ENCODE assay signal across 14 cellular contexts in genomic region chr1:3504823-3505155, GRCh38. TPM values are rescaled to one million over a fixed set of nuclear protein-coding genes. Genes with fewer than 3 reads are reported as not detected.
DNase-seq lines count a peak whose midpoint lies in the region; ATAC-seq and TF ChIP-seq lines count a peak whose summit lies in the region.
"Had no signal": no experiment of that assay in that cellular context is flagged by ENCODE, and none has a peak within 500 bp of the region (broad histone marks: within the 10 kb centered on the region; RNA-seq: fewer than 3 reads in every experiment).

No MANE protein-coding gene starts in this region.

- in situ Hi-C loops in KBM-7 (cut with MboI; ENCODE audit: low pct_unique_long_range_greater_than_20kb, low sequenced_read_pairs), result no loop called here

- H3K36me3 ChIP-seq in RWPE2 (ENCODE audit: low read depth), result no peaks in the 10 kb centered on the region
- H3K36me3 ChIP-seq in lower lobe of right lung, result peaks cover 47% of the 10 kb centered on the region
- H3K36me3 ChIP-seq in thyroid gland, result no peaks in the 10 kb centered on the region

- no peaks in the 10 kb centered on the region for H3K27me3 ChIP-seq in RWPE2 (ENCODE audit: insufficient read depth, poor library complexity, severe bottlenecking)
- H3K27me3 ChIP-seq in lower lobe of right lung (ENCODE audit: low read depth), result no peaks in the 10 kb centered on the region
- no peaks in the 10 kb centered on the region for H3K27me3 ChIP-seq in thyroid gland

- H3K36me3 Mint-ChIP-seq in HFFc6 (ENCODE audit: low read depth), result no peaks in the 10 kb centered on the region

- TF ChIP-seq POLR2A in thyroid gland (IDR thresholded peaks at IDR 0.05), result no peak

- peak overlapping the region; percentile 53; the same call in 1 of the 2 replicates for H3K4me3 Mint-ChIP-seq in HFFc6
- H3K4me3 Mint-ChIP-seq: activated CD8-positive, alpha-beta T cell treated with anti-CD3 and anti-CD28 coated beads, Interleukin-2, amount 10 ng/mL, durations not matched to agents 7 days and 5 days; brain; CD8-positive, alpha-beta T cell had no signal

- H3K4me1 Mint-ChIP-seq in HFFc6 (ENCODE audit: low read depth), result peaks cover 18% of the 10 kb centered on the region

- DNase-seq in HFFc6, result no peak
- DNase-seq in RWPE2 (ENCODE audit: low spot score), result no peak
- no peak for DNase-seq in lower lobe of right lung
- DNase-seq in thyroid gland, result no peak
- DNase-seq in NCI-H774 (lab: John Stamatoyannopoulos, UW), result no peak
- no peak for DNase-seq in KBM-7
- DNase-seq: activated CD8-positive, alpha-beta T cell treated with anti-CD3 and anti-CD28 coated beads, Interleukin-2, amount 10 ng/mL, durations not matched to agents 7 days and 5 days; CD8-positive, alpha-beta T cell; NCI-H187; stimulated activated CD4-positive, alpha-beta T cell treated with anti-CD3 and anti-CD28 coated beads, Interleukin-2, amount 100 ng/mL, for 48 hours had no signal

- intact Hi-C loops in lower lobe of right lung (cut with DNase I) (no loop called here), thyroid gland (cut with DNase I) (no loop called here)

- TF ChIP-seq CTCF in HFFc6 (IDR thresholded peaks at IDR 0.05), result no peak
- TF ChIP-seq CTCF in RWPE2 (IDR thresholded peaks at IDR 0.05; ENCODE audit: poor library complexity, severe bottlenecking), result no peak
- no peak for TF ChIP-seq CTCF in lower lobe of right lung (IDR thresholded peaks at IDR 0.05)
- no peak for TF ChIP-seq CTCF in thyroid gland (IDR thresholded peaks at IDR 0.05)

- no peaks in the 10 kb centered on the region for H3K9me3 ChIP-seq in RWPE2 (ENCODE audit: severe bottlenecking)
- H3K9me3 ChIP-seq in lower lobe of right lung, result no peaks in the 10 kb centered on the region
- H3K9me3 ChIP-seq in thyroid gland, result no peaks in the 10 kb centered on the region

- peak overlapping the region; percentile 98 for H3K27ac Mint-ChIP-seq in HFFc6
- H3K27ac Mint-ChIP-seq: activated CD8-positive, alpha-beta T cell treated with anti-CD3 and anti-CD28 coated beads, Interleukin-2, amount 10 ng/mL, durations not matched to agents 7 days and 5 days; brain; CD8-positive, alpha-beta T cell had no signal

- peaks cover 1% of the 10 kb centered on the region; the same call in 1 of the 2 replicates for H3K27me3 Mint-ChIP-seq in HFFc6 (ENCODE audit: insufficient read depth)
- H3K27me3 Mint-ChIP-seq: brain had no signal

- H3K4me3 ChIP-seq in RWPE2 (ENCODE audit: severe bottlenecking), result no peak overlapping the region
- no peak overlapping the region for H3K4me3 ChIP-seq in lower lobe of right lung
- H3K4me3 ChIP-seq in thyroid gland (replicated peaks in 1 of 3), result no peak overlapping the region
- H3K4me3 ChIP-seq: K562 had no signal

- H3K27ac ChIP-seq in RWPE2 (ENCODE audit: poor library complexity, severe bottlenecking), result peak overlapping the region; percentile 35
- peak overlapping the region; percentile 15 for H3K27ac ChIP-seq in lower lobe of right lung
- H3K27ac ChIP-seq in thyroid gland, result peak overlapping the region in 2 of 3 donors; percentile 63 to 65
- H3K27ac ChIP-seq: VCaP had no signal

- WGBS in thyroid gland, 2 donors, result 50% methylated on average over 1 of the region's 7 CpGs; no CpG with 5 or more reads in 1 of the 2 donors

- H3K4me1 ChIP-seq in RWPE2 (ENCODE audit: insufficient read depth, poor library complexity, severe bottlenecking) (peaks cover 12% of the 10 kb centered on the region), lower lobe of right lung (peaks cover 14% of the 10 kb centered on the region), thyroid gland (peaks cover 0 to 14% of the 10 kb centered on the region in 2 donors)

- ATAC-seq in RWPE2 (ENCODE audit: low read depth) (no peak), lower lobe of right lung (no peak), HG03196 (IDR thresholded peaks at IDR 0.05; ENCODE audit: unreplicated experiment) (no peak)
- ATAC-seq: activated CD8-positive, alpha-beta T cell treated with anti-CD3 and anti-CD28 coated beads, Interleukin-2, amount 10 ng/mL, durations not matched to agents 7 days and 5 days; CD8-positive, alpha-beta T cell; K562 had no signal

- H3K9me3 Mint-ChIP-seq in HFFc6, result no peaks in the 10 kb centered on the region
- H3K9me3 Mint-ChIP-seq: brain; CD8-positive, alpha-beta T cell had no signal

RNA-seq across cellular contexts. Expression of gene ARHGEF16, which starts 50.3 kb away (rescaled TPM):
- under 1 TPM in 3 of 6 experiments, not detected in 3; 0.08 to 0.18 (median 0.17) TPM for total RNA-seq in HFFc6 (2021; fragmentation: NEBNext Ultra II Directional; extraction: Animal tissue kit (Norgen Biotek cat#: 25700))
- total RNA-seq in lower lobe of right lung (10.6 TPM), thyroid gland (10 to 100 TPM; 16.0 to 23.7 (median 21.2) TPM)
- total RNA-seq: activated CD8-positive, alpha-beta T cell treated with anti-CD3 and anti-CD28 coated beads, Interleukin-2, amount 10 ng/mL, durations not matched to agents 7 days and 5 days; CD8-positive, alpha-beta T cell had no signal
